Comparison of ENCODE assay signal across 10 cellular contexts in the genomic region with DNA sequence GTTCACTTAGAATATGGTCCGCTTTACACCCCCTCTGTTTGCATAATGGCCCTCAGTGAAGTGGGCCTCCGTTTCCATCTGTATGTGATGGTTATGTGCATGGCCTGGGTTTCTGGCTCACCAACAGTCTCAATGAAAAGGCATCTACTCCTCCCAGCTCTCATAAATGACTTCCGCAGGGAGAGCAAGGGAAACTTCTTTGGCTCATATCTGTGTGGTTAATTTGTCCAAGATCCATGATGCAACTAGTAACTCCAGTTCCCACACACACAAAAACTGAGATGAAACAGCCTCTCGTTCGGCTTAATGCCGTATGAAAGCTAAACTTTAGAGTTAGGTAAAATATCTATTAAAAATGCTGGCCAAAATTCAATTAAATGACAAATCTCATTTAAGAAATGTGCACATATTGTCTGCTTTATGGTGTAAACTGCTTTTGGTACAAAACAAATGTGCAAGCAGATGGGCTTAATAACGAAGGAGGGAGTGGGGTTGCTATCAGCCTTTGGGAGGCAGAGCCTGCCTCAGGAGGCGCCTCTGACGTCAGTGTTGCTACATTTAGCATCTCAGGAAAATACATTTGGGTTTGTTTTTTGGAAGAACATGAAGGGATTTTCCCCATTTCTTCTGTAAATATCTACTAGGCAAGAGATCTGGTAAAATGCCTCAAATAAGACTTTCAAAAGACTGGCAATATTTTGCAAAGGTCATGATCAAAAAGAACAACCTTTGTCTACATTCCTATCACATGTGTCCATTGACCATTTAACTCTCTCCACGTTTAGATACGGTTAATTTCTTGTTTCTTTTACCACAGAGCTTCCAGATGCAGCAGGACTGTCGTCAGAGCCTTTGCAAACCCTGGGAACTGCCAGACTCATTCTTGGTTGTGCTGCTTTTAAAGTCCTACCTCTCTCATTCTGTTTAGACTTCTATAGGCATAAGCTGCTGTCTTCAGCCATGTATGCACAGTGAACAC.
DNase-seq lines count a peak whose midpoint lies in the region; ATAC-seq and TF ChIP-seq lines count a peak whose summit lies in the region.
"Had no signal": no experiment of that assay in that cellular context is flagged by ENCODE, and none has a peak within 500 bp of the region (broad histone marks: within the 10 kb centered on the region; RNA-seq: fewer than 3 reads in every experiment).

No MANE protein-coding gene starts in this region.

- DNase-seq in AG08396 (ENCODE audit: low spot score) (peak; percentile 69), NCI-H69 (lab: John Stamatoyannopoulos, UW) (peak; percentile 50), fibroblast of peridontal ligament (ENCODE audit: extremely low read depth) (peak; percentile 97), NCI-H1105 (lab: John Stamatoyannopoulos, UW) (no peak), SIG-M5 treated with dmso at 0.1 percent for 504 hours (lab: John Stamatoyannopoulos, UW; ENCODE audit: unreplicated experiment) (no peak), A673 (ENCODE audit: low spot score) (no peak)
- no peak for DNase-seq in naive thymus-derived CD8-positive, alpha-beta T cell
- no peak for DNase-seq in stimulated activated naive CD8-positive, alpha-beta T cell treated with anti-CD3 and anti-CD28 coated beads, Interleukin-15, amount 100 ng/mL, for 72 hours
- DNase-seq: NCI-H2029 treated with DMSO at 0.1 percent for 48 hours had no signal

- peaks cover 16 to 59% (median 52%) of the 10 kb centered on the region in 4 donors for H3K4me1 Mint-ChIP-seq in naive thymus-derived CD8-positive, alpha-beta T cell
- peaks cover 44% of the 10 kb centered on the region for H3K4me1 Mint-ChIP-seq in stimulated activated naive CD8-positive, alpha-beta T cell treated with anti-CD3 and anti-CD28 coated beads, Interleukin-15, amount 100 ng/mL, for 72 hours

- H3K9me3 ChIP-seq in A673 (ENCODE audit: low read depth, low read length, poor library complexity, severe bottlenecking): no peaks in the 10 kb centered on the region
- H3K9me3 ChIP-seq: HAP-1 had no signal

- peak overlapping the region in 8 of 10 donors; percentile 15 to 77 (median 36) for H3K27ac Mint-ChIP-seq in naive thymus-derived CD8-positive, alpha-beta T cell
- no peak overlapping the region for H3K27ac Mint-ChIP-seq in stimulated activated naive CD8-positive, alpha-beta T cell treated with anti-CD3 and anti-CD28 coated beads, Interleukin-15, amount 100 ng/mL, for 72 hours

- POLR2A ChIA-PET in naive thymus-derived CD8-positive, alpha-beta T cell (lab: Charles Lee): interaction anchor here (0.8 to 1.7 kb wide), 3 partner anchors 21 to 134 kb away, joined by 3 to 4 read pairs (median 3); no protein-coding TSS in a partner anchor
- POLR2A ChIA-PET in A673 (lab: Charles Lee; ENCODE audit: low non-redundant PET): no interaction called here

- no peak for TF ChIP-seq CTCF in A673 (conservative IDR thresholded peaks at IDR 0.05; ENCODE audit: low read depth, low read length)

- no peak overlapping the region for H3K4me3 Mint-ChIP-seq in naive thymus-derived CD8-positive, alpha-beta T cell
- no peak overlapping the region for H3K4me3 Mint-ChIP-seq in stimulated activated naive CD8-positive, alpha-beta T cell treated with anti-CD3 and anti-CD28 coated beads, Interleukin-15, amount 100 ng/mL, for 72 hours

- no peaks in the 10 kb centered on the region for H3K36me3 Mint-ChIP-seq in naive thymus-derived CD8-positive, alpha-beta T cell

- no peaks in the 10 kb centered on the region for H3K27me3 Mint-ChIP-seq in naive thymus-derived CD8-positive, alpha-beta T cell
- no peaks in the 10 kb centered on the region for H3K27me3 Mint-ChIP-seq in stimulated activated naive CD8-positive, alpha-beta T cell treated with anti-CD3 and anti-CD28 coated beads, Interleukin-15, amount 100 ng/mL, for 72 hours

- H3K36me3 ChIP-seq in A673 (ENCODE audit: insufficient read depth, low read length, poor library complexity, severe bottlenecking): no peaks in the 10 kb centered on the region
- H3K36me3 ChIP-seq: HAP-1 had no signal

- no peak overlapping the region for H3K4me3 ChIP-seq in A673 (ENCODE audit: low read depth, low read length, poor library complexity, severe bottlenecking)
- H3K4me3 ChIP-seq: HAP-1 had no signal

- CTCF ChIA-PET in A673 (lab: Charles Lee): no interaction called here

- no peak for ATAC-seq in naive thymus-derived CD8-positive, alpha-beta T cell
- no peak for ATAC-seq in stimulated activated naive CD8-positive, alpha-beta T cell treated with anti-CD3 and anti-CD28 coated beads, Interleukin-15, amount 100 ng/mL, for 72 hours

- H3K9me3 Mint-ChIP-seq in naive thymus-derived CD8-positive, alpha-beta T cell: no peaks in the 10 kb centered on the region
- H3K9me3 Mint-ChIP-seq in stimulated activated naive CD8-positive, alpha-beta T cell treated with anti-CD3 and anti-CD28 coated beads, Interleukin-15, amount 100 ng/mL, for 72 hours: no peaks in the 10 kb centered on the region

- no peak overlapping the region for H3K27ac ChIP-seq in A673 (ENCODE audit: low read depth, low read length, poor library complexity, severe bottlenecking)

- H3K27me3 ChIP-seq in A673 (replicated peaks; ENCODE audit: insufficient read depth, low read depth, low read length, poor library complexity): no peaks in the 10 kb centered on the region

- no peaks in the 10 kb centered on the region for H3K4me1 ChIP-seq in A673 (ENCODE audit: insufficient read depth, low read length, poor library complexity, severe bottlenecking)
- H3K4me1 ChIP-seq: HAP-1 had no signal

- BruUV-seq in A673 (replicated peaks; lab: Mats Ljungman, UMichigan): no TSS peak

- intact Hi-C loops in A673 (cut with micrococcal nuclease; ENCODE audit: unreplicated experiment): no loop called here

Comparison
In these comparisons a context has a peak if more than half of its experiments do, and no peak if none do; other contexts are left out.
1. DNase-seq: peak in AG08396 (single experiment), NCI-H69 (single experiment) and fibroblast of peridontal ligament (single experiment); none in naive thymus-derived CD8-positive, alpha-beta T cell (0 of 10), NCI-H1105 (single experiment), SIG-M5 treated with dmso at 0.1 percent for 504 hours (single experiment), A673 (single experiment) and stimulated activated naive CD8-positive, alpha-beta T cell treated with anti-CD3 and anti-CD28 coated beads, Interleukin-15, amount 100 ng/mL, for 72 hours (0 of 2).
2. H3K27ac Mint-ChIP-seq: peak in naive thymus-derived CD8-positive, alpha-beta T cell (8 of 10); none in stimulated activated naive CD8-positive, alpha-beta T cell treated with anti-CD3 and anti-CD28 coated beads, Interleukin-15, amount 100 ng/mL, for 72 hours (0 of 2).